8 cellular contexts compared by ENCODE assay signal in genomic region chr6:31580446-31580755, GRCh38. TPM values are rescaled to one million over a fixed set of nuclear protein-coding genes. Genes with fewer than 3 reads are reported as not detected.
DNase-seq lines count a peak whose midpoint lies in the region; ATAC-seq and TF ChIP-seq lines count a peak whose summit lies in the region.

No MANE protein-coding gene starts in this region.

- 29 to 34% methylated on average over 13 of the region's 13 CpGs for WGBS in lung, 2 donors

- no peaks in the 10 kb centered on the region for H3K9me3 Mint-ChIP-seq in activated T-cell treated with anti-CD3 and anti-CD28 coated beads, Interleukin-2, amount 50 U/mL, for 72 hours

- intact Hi-C loops in tibial artery (cut with DNase I; ENCODE audit: low total_unique reads), result no loop called here

- H3K4me1 Mint-ChIP-seq in activated T-cell treated with anti-CD3 and anti-CD28 coated beads, Interleukin-2, amount 50 U/mL, for 72 hours (ENCODE audit: low read depth), result peaks cover 93% of the 10 kb centered on the region

- peak overlapping the region; percentile 36 for H3K27ac Mint-ChIP-seq in activated T-cell treated with anti-CD3 and anti-CD28 coated beads, Interleukin-2, amount 50 U/mL, for 72 hours

- peak overlapping the region; percentile 91 to 100 for H3K4me3 Mint-ChIP-seq in activated T-cell treated with anti-CD3 and anti-CD28 coated beads, Interleukin-2, amount 50 U/mL, for 72 hours

- no peaks in the 10 kb centered on the region for H3K27me3 Mint-ChIP-seq in activated T-cell treated with anti-CD3 and anti-CD28 coated beads, Interleukin-2, amount 50 U/mL, for 72 hours (ENCODE audit: low read depth)

- DNase-seq in activated T-cell treated with anti-CD3 and anti-CD28 coated beads, Interleukin-2, amount 50 U/mL, for 72 hours, result no peak
- no peak for DNase-seq in activated T-cell treated with anti-CD3 and anti-CD28 coated beads for 4 hours
- DNase-seq in astrocyte of the cerebellum (ENCODE audit: low read depth), result no peak
- no peak for DNase-seq in lung (ENCODE audit: low spot score)
- DNase-seq in tibial artery, result no peak
- no peak for DNase-seq in KG1 (lab: John Stamatoyannopoulos, UW)
- no peak for DNase-seq in NCI-H146 treated with DMSO at 0.1 percent for 48 hours (lab: John Stamatoyannopoulos, UW; ENCODE audit: unreplicated experiment)
- DNase-seq in cerebellar nuclear complex (lab: John Stamatoyannopoulos, UW), result no peak

- in situ Hi-C loops in astrocyte of the cerebellum (cut with HindIII; ENCODE audit: low sequenced_read_pairs), result no loop called here

- H3K9me3 ChIP-seq in lung (ENCODE audit: control insufficient read depth in 2 of 2, insufficient read depth in 1 of 2, low read length in 1 of 2) (no peaks in the 10 kb centered on the region), tibial artery (no peaks in the 10 kb centered on the region)

- no peaks in the 10 kb centered on the region for H3K27me3 ChIP-seq in lung (ENCODE audit: control insufficient read depth, insufficient read depth)
- no peaks in the 10 kb centered on the region for H3K27me3 ChIP-seq in tibial artery

- H3K4me1 ChIP-seq in lung (ENCODE audit: control insufficient read depth in 2 of 2, insufficient read depth in 2 of 2, low read length in 2 of 2) (peaks cover 4 to 6% of the 10 kb centered on the region in 2 donors), tibial artery (peaks cover 0 to 16% (median 11%) of the 10 kb centered on the region in 4 donors)

- ATAC-seq in activated T-cell treated with anti-CD3 and anti-CD28 coated beads, Interleukin-2, amount 50 U/mL, for 72 hours (replicated peaks in 1 of 2), result no peak
- no peak for ATAC-seq in lung (ENCODE audit: insufficient read depth, low FRiP score)

- H3K36me3 ChIP-seq in lung (ENCODE audit: control insufficient read depth in 2 of 2, insufficient read depth in 2 of 2, low read length in 2 of 2) (no peaks in the 10 kb centered on the region), tibial artery (no peaks in the 10 kb centered on the region)

- TF ChIP-seq CTCF in astrocyte of the cerebellum (IDR thresholded peaks at IDR 0.05; ENCODE audit: low read depth, low read length, missing control alignments) (no peak), lung (IDR thresholded peaks at IDR 0.05; ENCODE audit: control extremely low read depth, extremely low read depth) (no peak), tibial artery (IDR thresholded peaks at IDR 0.05) (no peak)

- peak overlapping the region; percentile 64 for H3K4me3 ChIP-seq in astrocyte of the cerebellum (ENCODE audit: low read depth, low read length)
- H3K4me3 ChIP-seq in lung, result peak overlapping the region; percentile 54
- peak overlapping the region; percentile 61 to 66 for H3K4me3 ChIP-seq in tibial artery

- H3K36me3 Mint-ChIP-seq in activated T-cell treated with anti-CD3 and anti-CD28 coated beads, Interleukin-2, amount 50 U/mL, for 72 hours (ENCODE audit: insufficient read depth in 2 of 2), result peaks cover 16 to 17% of the 10 kb centered on the region in 2 donors

- H3K27ac ChIP-seq in lung (ENCODE audit: low read depth in 1 of 2, low read length in 1 of 2) (peak overlapping the region in 1 of 2 donors; percentile 75), tibial artery (peak overlapping the region; percentile 56 to 76)

RNA-seq across cellular contexts. Expression of gene LTB, which starts 1.8 kb away (rescaled TPM):
- 10 to 100 TPM; 43.4 to 61.8 TPM for total RNA-seq in activated T-cell treated with anti-CD3 and anti-CD28 coated beads, Interleukin-2, amount 50 U/mL, for 72 hours
- 10 to 100 TPM in 1 of 2 donors, 1 to 10 TPM in 1; 9.9 to 14.6 TPM for total RNA-seq in lung
- 10 to 100 TPM in 1 of 2 donors, 1 to 10 TPM in 1; 9.8 to 31.9 TPM for polyA plus RNA-seq in lung

RNA-seq across cellular contexts. Expression of gene TNF, which starts 5.0 kb away (rescaled TPM):
- total RNA-seq in activated T-cell treated with anti-CD3 and anti-CD28 coated beads, Interleukin-2, amount 50 U/mL, for 72 hours, result 10 to 100 TPM; 30.7 to 57.8 TPM
- 1 to 10 TPM in 1 of 2 donors, under 1 TPM in 1; 0.23 to 6.6 TPM for total RNA-seq in lung
- 10 to 100 TPM in 1 of 2 donors, 1 to 10 TPM in 1; 1.6 to 15.7 TPM for polyA plus RNA-seq in lung

RNA-seq across cellular contexts. Expression of gene LST1, which starts 5.7 kb away (rescaled TPM):
- total RNA-seq in activated T-cell treated with anti-CD3 and anti-CD28 coated beads, Interleukin-2, amount 50 U/mL, for 72 hours, result 10 to 100 TPM; 24.6 to 27.0 TPM
- total RNA-seq in lung, result 10 to 100 TPM in 1 of 2 donors, 1 to 10 TPM in 1; 9.6 to 78.8 TPM
- polyA plus RNA-seq in lung, result 100 to 1,000 TPM in 1 of 2 donors, 10 to 100 TPM in 1; 96.1 to 164 TPM

RNA-seq across cellular contexts. Expression of gene LTA, which starts 8.3 kb away (rescaled TPM):
- total RNA-seq in activated T-cell treated with anti-CD3 and anti-CD28 coated beads, Interleukin-2, amount 50 U/mL, for 72 hours, result 100 to 1,000 TPM in 1 of 2 donors, 10 to 100 TPM in 1; 77.2 to 110 TPM
- total RNA-seq in lung, result 1 to 10 TPM in 1 of 2 donors, under 1 TPM in 1; 0.54 to 1.2 TPM
- under 1 TPM; 0.28 to 0.40 TPM for polyA plus RNA-seq in lung

RNA-seq across cellular contexts. Expression of gene NCR3, which starts 12.4 kb away (rescaled TPM):
- 10 to 100 TPM; 15.0 to 24.7 TPM for total RNA-seq in activated T-cell treated with anti-CD3 and anti-CD28 coated beads, Interleukin-2, amount 50 U/mL, for 72 hours
- under 1 TPM in 1 of 2 donors, not detected in 1; 0.64 TPM for total RNA-seq in lung
- polyA plus RNA-seq in lung, result under 1 TPM; 0.61 TPM

Comparison
In these comparisons a context has a peak if more than half of its experiments do, and no peak if none do; other contexts are left out.
1. RNA of gene TNF, which starts 5.0 kb away (total RNA-seq): 30.7 to 57.8 TPM in activated T-cell treated with anti-CD3 and anti-CD28 coated beads, Interleukin-2, amount 50 U/mL, for 72 hours; 0.23 to 6.6 TPM in lung; every median in the first group is over 4 times any median in the second.
2. Peak in every context shown above with its lines, with median percentiles within 50 percentile points of each other: H3K4me3 ChIP-seq.